Comparison of ENCODE assay signal across 1 cellular context in the genomic region with DNA sequence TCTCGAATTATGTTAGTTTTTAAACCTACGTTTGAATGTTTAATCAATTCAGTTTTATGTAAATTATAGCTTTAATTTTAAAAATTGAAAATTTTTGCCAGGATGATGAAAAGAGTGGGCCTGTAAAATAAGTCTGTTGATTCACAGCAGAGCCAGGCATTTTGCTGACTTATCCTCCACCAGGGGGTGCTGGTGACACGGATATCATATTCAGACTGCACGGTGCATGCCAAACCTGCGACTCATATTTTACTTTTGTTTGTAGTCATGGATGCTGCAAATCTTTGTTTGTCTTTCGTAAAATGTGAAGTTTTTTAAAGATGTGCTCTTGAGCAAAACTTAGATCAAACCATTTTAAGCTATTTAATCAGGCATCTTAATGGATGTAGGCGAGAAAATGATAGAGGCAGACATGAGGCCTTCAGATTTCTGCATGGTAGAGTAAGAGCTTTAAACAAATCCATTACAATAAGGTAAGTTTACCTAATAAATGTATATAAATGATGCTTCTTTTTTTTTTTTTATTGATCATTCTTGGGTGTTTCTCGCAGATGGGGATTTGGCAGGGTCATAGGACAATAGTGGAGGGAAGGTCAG.
TF ChIP-seq lines count a peak whose summit lies in the region.

No MANE protein-coding gene starts in this region.

TF ChIP-seq in HepG2, 621 proteins besides CTCF, POLR2A, EP300 and RAD21 (continued from another document and continues in another):
- TF ChIP-seq, protein P1, sequence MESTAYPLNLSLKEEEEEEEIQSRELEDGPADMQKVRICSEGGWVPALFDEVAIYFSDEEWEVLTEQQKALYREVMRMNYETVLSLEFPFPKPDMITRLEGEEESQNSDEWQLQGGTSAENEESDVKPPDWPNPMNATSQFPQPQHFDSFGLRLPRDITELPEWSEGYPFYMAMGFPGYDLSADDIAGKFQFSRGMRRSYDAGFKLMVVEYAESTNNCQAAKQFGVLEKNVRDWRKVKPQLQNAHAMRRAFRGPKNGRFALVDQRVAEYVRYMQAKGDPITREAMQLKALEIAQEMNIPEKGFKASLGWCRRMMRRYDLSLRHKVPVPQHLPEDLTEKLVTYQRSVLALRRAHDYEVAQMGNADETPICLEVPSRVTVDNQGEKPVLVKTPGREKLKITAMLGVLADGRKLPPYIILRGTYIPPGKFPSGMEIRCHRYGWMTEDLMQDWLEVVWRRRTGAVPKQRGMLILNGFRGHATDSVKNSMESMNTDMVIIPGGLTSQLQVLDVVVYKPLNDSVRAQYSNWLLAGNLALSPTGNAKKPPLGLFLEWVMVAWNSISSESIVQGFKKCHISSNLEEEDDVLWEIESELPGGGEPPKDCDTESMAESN (CRISPR knock-in tag; conservative IDR thresholded peaks at IDR 0.05) = no peak
- TF ChIP-seq PHF8 (CRISPR knock-in tag; IDR thresholded peaks at IDR 0.05) = no peak
- TF ChIP-seq, protein P2, sequence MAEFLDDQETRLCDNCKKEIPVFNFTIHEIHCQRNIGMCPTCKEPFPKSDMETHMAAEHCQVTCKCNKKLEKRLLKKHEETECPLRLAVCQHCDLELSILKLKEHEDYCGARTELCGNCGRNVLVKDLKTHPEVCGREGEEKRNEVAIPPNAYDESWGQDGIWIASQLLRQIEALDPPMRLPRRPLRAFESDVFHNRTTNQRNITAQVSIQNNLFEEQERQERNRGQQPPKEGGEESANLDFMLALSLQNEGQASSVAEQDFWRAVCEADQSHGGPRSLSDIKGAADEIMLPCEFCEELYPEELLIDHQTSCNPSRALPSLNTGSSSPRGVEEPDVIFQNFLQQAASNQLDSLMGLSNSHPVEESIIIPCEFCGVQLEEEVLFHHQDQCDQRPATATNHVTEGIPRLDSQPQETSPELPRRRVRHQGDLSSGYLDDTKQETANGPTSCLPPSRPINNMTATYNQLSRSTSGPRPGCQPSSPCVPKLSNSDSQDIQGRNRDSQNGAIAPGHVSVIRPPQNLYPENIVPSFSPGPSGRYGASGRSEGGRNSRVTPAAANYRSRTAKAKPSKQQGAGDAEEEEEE (CRISPR knock-in tag; IDR thresholded peaks at IDR 0.05; ENCODE audit: borderline replicate concordance) = no peak
- no peak for TF ChIP-seq SIX1 (CRISPR knock-in tag; IDR thresholded peaks at IDR 0.05; ENCODE audit: borderline replicate concordance)
- no peak for TF ChIP-seq BHLHE40 (IDR thresholded peaks at IDR 0.05; ENCODE audit: low read length)
- TF ChIP-seq, protein P3, sequence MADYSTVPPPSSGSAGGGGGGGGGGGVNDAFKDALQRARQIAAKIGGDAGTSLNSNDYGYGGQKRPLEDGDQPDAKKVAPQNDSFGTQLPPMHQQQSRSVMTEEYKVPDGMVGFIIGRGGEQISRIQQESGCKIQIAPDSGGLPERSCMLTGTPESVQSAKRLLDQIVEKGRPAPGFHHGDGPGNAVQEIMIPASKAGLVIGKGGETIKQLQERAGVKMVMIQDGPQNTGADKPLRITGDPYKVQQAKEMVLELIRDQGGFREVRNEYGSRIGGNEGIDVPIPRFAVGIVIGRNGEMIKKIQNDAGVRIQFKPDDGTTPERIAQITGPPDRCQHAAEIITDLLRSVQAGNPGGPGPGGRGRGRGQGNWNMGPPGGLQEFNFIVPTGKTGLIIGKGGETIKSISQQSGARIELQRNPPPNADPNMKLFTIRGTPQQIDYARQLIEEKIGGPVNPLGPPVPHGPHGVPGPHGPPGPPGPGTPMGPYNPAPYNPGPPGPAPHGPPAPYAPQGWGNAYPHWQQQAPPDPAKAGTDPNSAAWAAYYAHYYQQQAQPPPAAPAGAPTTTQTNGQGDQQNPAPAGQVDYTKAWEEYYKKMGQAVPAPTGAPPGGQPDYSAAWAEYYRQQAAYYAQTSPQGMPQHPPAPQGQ (CRISPR knock-in tag; IDR thresholded peaks at IDR 0.05; ENCODE audit: borderline replicate concordance) = no peak
- TF ChIP-seq, protein P4, sequence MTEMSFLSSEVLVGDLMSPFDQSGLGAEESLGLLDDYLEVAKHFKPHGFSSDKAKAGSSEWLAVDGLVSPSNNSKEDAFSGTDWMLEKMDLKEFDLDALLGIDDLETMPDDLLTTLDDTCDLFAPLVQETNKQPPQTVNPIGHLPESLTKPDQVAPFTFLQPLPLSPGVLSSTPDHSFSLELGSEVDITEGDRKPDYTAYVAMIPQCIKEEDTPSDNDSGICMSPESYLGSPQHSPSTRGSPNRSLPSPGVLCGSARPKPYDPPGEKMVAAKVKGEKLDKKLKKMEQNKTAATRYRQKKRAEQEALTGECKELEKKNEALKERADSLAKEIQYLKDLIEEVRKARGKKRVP (CRISPR knock-in tag; IDR thresholded peaks at IDR 0.05) = peak in 1 of 2 experiments; percentile 89; a peak in 2 of 4 replicates
- no peak for TF ChIP-seq ZNF143 (CRISPR knock-in tag; IDR thresholded peaks at IDR 0.05)
- no peak for TF ChIP-seq HOXD1 (CRISPR knock-in tag; IDR thresholded peaks at IDR 0.05)
- TF ChIP-seq ZNF296 (CRISPR knock-in tag; conservative IDR thresholded peaks at IDR 0.05) = no peak
- TF ChIP-seq, protein P5, sequence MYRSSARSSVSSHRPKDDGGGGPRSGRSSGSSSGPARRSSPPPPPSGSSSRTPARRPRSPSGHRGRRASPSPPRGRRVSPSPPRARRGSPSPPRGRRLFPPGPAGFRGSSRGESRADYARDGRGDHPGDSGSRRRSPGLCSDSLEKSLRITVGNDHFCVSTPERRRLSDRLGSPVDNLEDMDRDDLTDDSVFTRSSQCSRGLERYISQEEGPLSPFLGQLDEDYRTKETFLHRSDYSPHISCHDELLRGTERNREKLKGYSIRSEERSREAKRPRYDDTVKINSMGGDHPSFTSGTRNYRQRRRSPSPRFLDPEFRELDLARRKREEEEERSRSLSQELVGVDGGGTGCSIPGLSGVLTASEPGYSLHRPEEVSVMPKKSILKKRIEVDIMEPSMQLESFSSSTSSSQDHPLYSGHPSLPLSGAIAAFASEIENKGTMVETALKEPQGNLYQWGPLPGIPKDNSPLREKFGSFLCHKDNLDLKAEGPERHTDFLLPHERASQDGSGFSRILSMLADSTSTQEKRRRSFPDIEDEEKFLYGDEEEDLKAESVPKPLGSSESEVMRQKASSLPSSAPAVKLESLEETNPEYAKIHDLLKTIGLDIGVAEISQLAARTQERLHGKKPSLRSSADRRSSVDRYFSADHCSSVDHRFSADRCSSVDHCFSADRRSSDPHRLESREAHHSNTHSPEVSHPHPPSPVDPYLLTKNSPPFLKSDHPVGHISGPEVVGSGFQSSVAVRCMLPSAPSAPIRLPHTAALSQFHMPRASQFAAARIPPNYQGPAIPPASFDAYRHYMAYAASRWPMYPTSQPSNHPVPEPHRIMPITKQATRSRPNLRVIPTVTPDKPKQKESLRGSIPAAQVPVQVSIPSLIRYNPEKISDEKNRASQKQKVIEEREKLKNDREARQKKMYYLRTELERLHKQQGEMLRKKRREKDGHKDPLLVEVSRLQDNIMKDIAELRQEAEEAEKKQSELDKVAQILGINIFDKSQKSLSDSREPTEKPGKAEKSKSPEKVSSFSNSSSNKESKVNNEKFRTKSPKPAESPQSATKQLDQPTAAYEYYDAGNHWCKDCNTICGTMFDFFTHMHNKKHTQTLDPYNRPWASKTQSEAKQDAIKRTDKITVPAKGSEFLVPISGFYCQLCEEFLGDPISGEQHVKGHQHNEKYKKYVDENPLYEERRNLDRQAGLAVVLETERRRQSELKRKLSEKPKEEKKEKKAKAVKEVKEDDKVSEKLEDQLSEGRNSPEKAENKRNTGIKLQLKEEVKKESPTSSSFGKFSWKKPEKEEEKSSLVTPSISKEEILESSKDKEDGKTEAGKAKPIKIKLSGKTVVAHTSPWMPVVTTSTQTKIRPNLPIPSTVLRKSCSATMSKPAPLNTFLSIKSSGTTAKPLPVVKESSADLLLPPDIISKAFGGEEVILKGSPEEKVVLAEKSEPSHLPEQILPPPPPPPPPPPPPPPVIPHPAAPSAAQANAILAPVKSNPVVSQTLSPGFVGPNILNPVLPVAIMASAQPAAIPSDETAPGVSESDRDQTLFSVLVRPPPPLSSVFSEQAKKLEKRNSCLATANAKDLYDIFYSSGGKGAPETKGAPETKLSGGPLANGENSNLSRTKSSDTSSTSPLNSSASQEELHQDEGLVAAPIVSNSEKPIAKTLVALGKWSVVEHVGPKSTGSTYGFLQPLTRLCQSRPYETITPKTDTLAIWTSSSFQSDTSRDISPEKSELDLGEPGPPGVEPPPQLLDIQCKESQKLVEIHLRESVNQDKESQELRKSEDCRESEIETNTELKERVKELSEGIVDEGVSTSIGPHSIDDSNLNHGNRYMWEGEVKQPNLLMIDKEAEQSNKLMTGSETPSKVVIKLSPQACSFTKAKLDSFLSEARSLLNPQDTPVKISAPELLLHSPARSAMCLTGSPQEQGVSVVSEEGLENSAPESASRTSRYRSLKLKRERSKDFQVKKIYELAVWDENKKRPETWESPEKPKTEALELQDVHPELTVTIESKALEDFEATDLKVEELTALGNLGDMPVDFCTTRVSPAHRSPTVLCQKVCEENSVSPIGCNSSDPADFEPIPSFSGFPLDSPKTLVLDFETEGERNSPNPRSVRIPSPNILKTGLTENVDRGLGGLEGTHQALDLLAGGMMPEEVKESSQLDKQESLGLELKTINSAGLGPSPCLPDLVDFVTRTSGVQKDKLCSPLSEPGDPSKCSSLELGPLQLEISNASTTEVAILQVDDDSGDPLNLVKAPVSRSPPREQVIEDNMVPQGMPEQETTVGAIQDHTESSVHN (CRISPR knock-in tag; IDR thresholded peaks at IDR 0.05) = no peak
- TF ChIP-seq NR2F2 (IDR thresholded peaks at IDR 0.05; ENCODE audit: borderline replicate concordance, low read depth) = no peak
- peak; percentile 45; the same call in 1 of the 2 replicates for TF ChIP-seq CEBPB (IDR thresholded peaks at IDR 0.05; ENCODE audit: borderline replicate concordance, low read depth, low read length)
- TF ChIP-seq ZNF468 (CRISPR knock-in tag; IDR thresholded peaks at IDR 0.05) = no peak
- TF ChIP-seq, protein P6, sequence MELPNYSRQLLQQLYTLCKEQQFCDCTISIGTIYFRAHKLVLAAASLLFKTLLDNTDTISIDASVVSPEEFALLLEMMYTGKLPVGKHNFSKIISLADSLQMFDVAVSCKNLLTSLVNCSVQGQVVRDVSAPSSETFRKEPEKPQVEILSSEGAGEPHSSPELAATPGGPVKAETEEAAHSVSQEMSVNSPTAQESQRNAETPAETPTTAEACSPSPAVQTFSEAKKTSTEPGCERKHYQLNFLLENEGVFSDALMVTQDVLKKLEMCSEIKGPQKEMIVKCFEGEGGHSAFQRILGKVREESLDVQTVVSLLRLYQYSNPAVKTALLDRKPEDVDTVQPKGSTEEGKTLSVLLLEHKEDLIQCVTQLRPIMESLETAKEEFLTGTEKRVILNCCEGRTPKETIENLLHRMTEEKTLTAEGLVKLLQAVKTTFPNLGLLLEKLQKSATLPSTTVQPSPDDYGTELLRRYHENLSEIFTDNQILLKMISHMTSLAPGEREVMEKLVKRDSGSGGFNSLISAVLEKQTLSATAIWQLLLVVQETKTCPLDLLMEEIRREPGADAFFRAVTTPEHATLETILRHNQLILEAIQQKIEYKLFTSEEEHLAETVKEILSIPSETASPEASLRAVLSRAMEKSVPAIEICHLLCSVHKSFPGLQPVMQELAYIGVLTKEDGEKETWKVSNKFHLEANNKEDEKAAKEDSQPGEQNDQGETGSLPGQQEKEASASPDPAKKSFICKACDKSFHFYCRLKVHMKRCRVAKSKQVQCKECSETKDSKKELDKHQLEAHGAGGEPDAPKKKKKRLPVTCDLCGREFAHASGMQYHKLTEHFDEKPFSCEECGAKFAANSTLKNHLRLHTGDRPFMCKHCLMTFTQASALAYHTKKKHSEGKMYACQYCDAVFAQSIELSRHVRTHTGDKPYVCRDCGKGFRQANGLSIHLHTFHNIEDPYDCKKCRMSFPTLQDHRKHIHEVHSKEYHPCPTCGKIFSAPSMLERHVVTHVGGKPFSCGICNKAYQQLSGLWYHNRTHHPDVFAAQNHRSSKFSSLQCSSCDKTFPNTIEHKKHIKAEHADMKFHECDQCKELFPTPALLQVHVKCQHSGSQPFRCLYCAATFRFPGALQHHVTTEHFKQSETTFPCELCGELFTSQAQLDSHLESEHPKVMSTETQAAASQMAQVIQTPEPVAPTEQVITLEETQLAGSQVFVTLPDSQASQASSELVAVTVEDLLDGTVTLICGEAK (IDR thresholded peaks at IDR 0.05) = no peak
- TF ChIP-seq, protein P6 (CRISPR knock-in tag; IDR thresholded peaks at IDR 0.05) = no peak
- no peak for TF ChIP-seq ZNF180 (CRISPR knock-in tag; IDR thresholded peaks at IDR 0.05; ENCODE audit: borderline replicate concordance, low read depth)
- TF ChIP-seq JDP2 (CRISPR knock-in tag; IDR thresholded peaks at IDR 0.05; ENCODE audit: borderline replicate concordance) = no peak
- TF ChIP-seq ZNF101 (CRISPR knock-in tag; IDR thresholded peaks at IDR 0.05; ENCODE audit: borderline replicate concordance, low read depth) = no peak
- TF ChIP-seq GABPA (IDR thresholded peaks at IDR 0.05; ENCODE audit: low read depth, low read length) = no peak
- TF ChIP-seq GABPA (CRISPR knock-in tag; IDR thresholded peaks at IDR 0.05; ENCODE audit: low read depth) = no peak
